ENCODE assay signal across 8 cellular contexts in genomic region chr3:133805384-133805701, GRCh38. TPM values are rescaled to one million over a fixed set of nuclear protein-coding genes. Genes with fewer than 3 reads are reported as not detected.
A peak's percentile ranks its signal among the peaks of the same experiment; 100 is the strongest.
DNase-seq lines count a peak whose midpoint lies in the region; ATAC-seq, FAIRE-seq and TF ChIP-seq lines count a peak whose summit lies in the region.

No MANE protein-coding gene starts in this region.

- H3K9ac ChIP-seq in NT2/D1 (ENCODE audit: insufficient read length, low read depth) (no peak overlapping the region), endothelial cell of umbilical vein (replicated peaks; ENCODE audit: extremely low read depth, insufficient read depth, low read length) (no peak overlapping the region)

- peaks cover 0 to 5% of the 10 kb centered on the region in 2 donors for H3K27me3 Mint-ChIP-seq in CD4-positive, alpha-beta memory T cell
- peaks cover 26% of the 10 kb centered on the region for H3K27me3 Mint-ChIP-seq in osteocyte (ENCODE audit: unreplicated experiment)

- intact Hi-C loops in CD4-positive, alpha-beta memory T cell (cut with micrococcal nuclease), result loop anchor here (1.0 to 10.0 kb wide), 9 partner anchors 14 to 1391 kb away; partner anchors contain the start of genes ANAPC13, CDV3, CEP63 and DNAJC13
- intact Hi-C loops in endothelial cell of umbilical vein (cut with micrococcal nuclease), result loop anchor here (2.0 to 10.0 kb wide), 5 partner anchors 233 to 1081 kb away; partner anchors contain the start of genes CDV3, NPHP3 and TMEM108

- TF ChIP-seq CTCF in endothelial cell of umbilical vein (IDR thresholded peaks at IDR 0.05; ENCODE audit: extremely low read depth in 1 of 2, insufficient read depth in 1 of 2, low read depth in 1 of 2, low read length in 2 of 2), result no peak
- no peak for TF ChIP-seq CTCF in osteocyte (IDR thresholded peaks at IDR 0.05)

- H3K36me3 Mint-ChIP-seq in CD4-positive, alpha-beta memory T cell, result peaks cover 17 to 35% of the 10 kb centered on the region in 2 donors
- peaks cover 12% of the 10 kb centered on the region for H3K36me3 Mint-ChIP-seq in osteocyte (ENCODE audit: unreplicated experiment)

- no peak for ATAC-seq in GM18873 (IDR thresholded peaks at IDR 0.05; ENCODE audit: low FRiP score, unreplicated experiment)
- ATAC-seq in HG03457 (IDR thresholded peaks at IDR 0.05; ENCODE audit: unreplicated experiment), result no peak

- dilution Hi-C loops in endothelial cell of umbilical vein (cut with MboI; ENCODE audit: extremely low pct_ligation_motif_present, low sequenced_read_pairs), result no loop called here

- POLR2A ChIA-PET in CD4-positive, alpha-beta memory T cell (lab: Charles Lee; ENCODE audit: partially characterized antibody), result no interaction called here
- POLR2A ChIA-PET in endothelial cell of umbilical vein (lab: Charles Lee), result no interaction called here

- no peaks in the 10 kb centered on the region for H3K9me3 Mint-ChIP-seq in CD4-positive, alpha-beta memory T cell
- H3K9me3 Mint-ChIP-seq in osteocyte (ENCODE audit: unreplicated experiment), result no peaks in the 10 kb centered on the region

- CTCF ChIA-PET in CD4-positive, alpha-beta memory T cell (lab: Charles Lee; ENCODE audit: partially characterized antibody), result no interaction called here
- CTCF ChIA-PET in endothelial cell of umbilical vein (lab: Charles Lee), result interaction anchor here (1.3 kb wide), 1 partner anchor 12 kb away, joined by 3 read pairs; no protein-coding TSS in a partner anchor

- peaks cover 8% of the 10 kb centered on the region for H3K36me3 ChIP-seq in CD4-positive, alpha-beta memory T cell (ENCODE audit: insufficient read depth, low read length)
- H3K36me3 ChIP-seq in NT2/D1 (ENCODE audit: insufficient read depth, insufficient read length, low read length) (peaks cover 34% of the 10 kb centered on the region), endothelial cell of umbilical vein (ENCODE audit: control insufficient read depth in 2 of 2, extremely low read depth in 1 of 2, insufficient read depth in 2 of 2, low read length in 2 of 2) (peaks cover 0 to 5% of the 10 kb centered on the region in 2 experiments)

- peak overlapping the region; percentile 74 for H3K4me2 ChIP-seq in endothelial cell of umbilical vein (ENCODE audit: insufficient read depth, low read length)

- H3K27ac Mint-ChIP-seq in CD4-positive, alpha-beta memory T cell, result peak overlapping the region; percentile 92 to 98 (median 95)
- peak overlapping the region; percentile 87 for H3K27ac Mint-ChIP-seq in osteocyte (ENCODE audit: unreplicated experiment)

- no peak for FAIRE-seq in endothelial cell of umbilical vein (lab: Jason Lieb, UNC)

- TF ChIP-seq POLR2A in endothelial cell of umbilical vein (IDR thresholded peaks at IDR 0.05; ENCODE audit: low read depth, low read length), result no peak

- DNase-seq in CD4-positive, alpha-beta memory T cell, result no peak
- no peak for DNase-seq in NT2/D1 (ENCODE audit: low read depth, low spot score)
- DNase-seq in endothelial cell of umbilical vein (ENCODE audit: low read depth, low spot score), result no peak
- no peak for DNase-seq in osteocyte (ENCODE audit: extremely low spot score, unreplicated experiment)
- no peak for DNase-seq in SIG-M5 treated with dmso at 0.1 percent for 504 hours (lab: John Stamatoyannopoulos, UW; ENCODE audit: unreplicated experiment)
- no peak for DNase-seq in NOMO-1 treated with DMSO at 0.1 percent for 48 hours (lab: John Stamatoyannopoulos, UW; ENCODE audit: unreplicated experiment)

- no peaks in the 10 kb centered on the region for H3K9me3 ChIP-seq in CD4-positive, alpha-beta memory T cell (ENCODE audit: control insufficient read depth in 1 of 2, low read length in 2 of 2)
- H3K9me3 ChIP-seq in NT2/D1 (ENCODE audit: insufficient read depth, low read length) (no peaks in the 10 kb centered on the region), endothelial cell of umbilical vein (replicated peaks; ENCODE audit: control insufficient read depth, insufficient read depth, low read length) (no peaks in the 10 kb centered on the region)

- peaks cover 24% of the 10 kb centered on the region for H3K4me1 ChIP-seq in CD4-positive, alpha-beta memory T cell (ENCODE audit: insufficient read depth, low read length)
- H3K4me1 ChIP-seq in NT2/D1 (ENCODE audit: insufficient read depth, insufficient read length) (no peaks in the 10 kb centered on the region), endothelial cell of umbilical vein (ENCODE audit: control insufficient read depth, extremely low read depth, insufficient read depth, low read length) (peaks cover 6% of the 10 kb centered on the region)

- H3K79me2 ChIP-seq in endothelial cell of umbilical vein (ENCODE audit: control insufficient read depth, insufficient read depth, low read length), result peaks cover 8% of the 10 kb centered on the region

- no peaks in the 10 kb centered on the region for H3K27me3 ChIP-seq in CD4-positive, alpha-beta memory T cell (ENCODE audit: insufficient read depth, low read length)
- H3K27me3 ChIP-seq in NT2/D1 (ENCODE audit: insufficient read depth, insufficient read length) (no peaks in the 10 kb centered on the region), endothelial cell of umbilical vein (ENCODE audit: control insufficient read depth in 2 of 2, insufficient read depth in 2 of 2, low read length in 2 of 2) (peaks cover 3 to 9% of the 10 kb centered on the region in 2 experiments)

- peak overlapping the region; percentile 57 to 85 for H3K4me3 ChIP-seq in CD4-positive, alpha-beta memory T cell (ENCODE audit: low read length in 2 of 2)
- H3K4me3 ChIP-seq in NT2/D1 (ENCODE audit: insufficient read length, low read depth) (peak overlapping the region; percentile 81), endothelial cell of umbilical vein (replicated peaks in 1 of 3; ENCODE audit: insufficient read depth in 1 of 3, low read depth in 1 of 3, low read length in 3 of 3) (peak overlapping the region in 2 of 3 experiments; percentile 82 to 95)

- no TSS peak for BruUV-seq in endothelial cell of umbilical vein (replicated peaks; lab: Mats Ljungman, UMichigan)

- H4K20me1 ChIP-seq in endothelial cell of umbilical vein (replicated peaks; ENCODE audit: control insufficient read depth, extremely low read depth, insufficient read depth, low read length), result no peaks in the 10 kb centered on the region

- H3K9me1 ChIP-seq in endothelial cell of umbilical vein (replicated peaks; ENCODE audit: control insufficient read depth, extremely low read depth, insufficient read depth, low read length), result no peaks in the 10 kb centered on the region

- peak overlapping the region; percentile 94 to 98 (median 98) for H3K4me3 Mint-ChIP-seq in CD4-positive, alpha-beta memory T cell
- H3K4me3 Mint-ChIP-seq in osteocyte (ENCODE audit: unreplicated experiment), result peak overlapping the region; percentile 94

- peak overlapping the region; percentile 65 for H3K27ac ChIP-seq in CD4-positive, alpha-beta memory T cell (ENCODE audit: low read depth, low read length)
- no peak overlapping the region for H3K27ac ChIP-seq in endothelial cell of umbilical vein (ENCODE audit: insufficient read depth, low read depth, low read length)

- peaks cover 20 to 44% (median 28%) of the 10 kb centered on the region in 4 donors for H3K4me1 Mint-ChIP-seq in CD4-positive, alpha-beta memory T cell
- peaks cover 23% of the 10 kb centered on the region for H3K4me1 Mint-ChIP-seq in osteocyte (ENCODE audit: unreplicated experiment)

- peak overlapping the region; percentile 63 for H2AFZ ChIP-seq in endothelial cell of umbilical vein (ENCODE audit: low read depth, low read length)

TF ChIP-seq in endothelial cell of umbilical vein, 7 proteins besides CTCF, POLR2A, EP300 and RAD21:
- TF ChIP-seq GATA2 (IDR thresholded peaks at IDR 0.05; ENCODE audit: insufficient read depth, insufficient read length, low read depth, low read length) (no peak), MAX (IDR thresholded peaks at IDR 0.05; ENCODE audit: insufficient read depth, insufficient read length) (no peak), JUN (IDR thresholded peaks at IDR 0.05; ENCODE audit: borderline replicate concordance, insufficient read depth, insufficient read length, low read depth) (no peak), FOS (IDR thresholded peaks at IDR 0.05; ENCODE audit: borderline replicate concordance, insufficient read depth, low read length) (no peak), MYC (IDR thresholded peaks at IDR 0.05; ENCODE audit: low read depth, low read length) (no peak), EZH2 (IDR thresholded peaks at IDR 0.05; ENCODE audit: borderline replicate concordance, low read depth, low read length, severe bottlenecking) (no peak), POLR2AphosphoS5 (IDR thresholded peaks at IDR 0.05; ENCODE audit: insufficient read depth, low read depth, low read length) (no peak)
TF ChIP-seq in endothelial cell of umbilical vein: peak in this region for 0.

RNA-seq across cellular contexts. Expression of gene SRPRB, which starts 0.3 kb away (rescaled TPM):
- 10 to 100 TPM; 45.6 to 49.8 TPM for total RNA-seq in CD4-positive, alpha-beta memory T cell
- 10 to 100 TPM; 55.1 to 57.4 TPM for polyA plus RNA-seq in CD4-positive, alpha-beta memory T cell
- 59.5 and 69.2 TPM in 2 replicates for total RNA-seq in endothelial cell of umbilical vein
- 22.7 and 33.0 TPM in 2 replicates for polyA plus RNA-seq in endothelial cell of umbilical vein
- polyA plus RNA-seq in endothelial cell of umbilical vein (2011; cell fraction: cytosol; rRNA removed), result 41.3 and 53.1 TPM in 2 replicates
- polyA plus RNA-seq in endothelial cell of umbilical vein (2011; cell fraction: nucleus; rRNA removed), result 28.2 and 29.3 TPM in 2 replicates
- polyA plus RNA-seq in endothelial cell of umbilical vein (2012), result 49.8 and 60.1 TPM in 2 replicates
- 53.4 and 98.0 TPM in 2 replicates for polyA minus RNA-seq in endothelial cell of umbilical vein
- 77.5 TPM for polyA minus RNA-seq in endothelial cell of umbilical vein (2011; cell fraction: cytosol; rRNA and poly(A)+ RNA removed)
- 18.5 and 25.1 TPM in 2 replicates for polyA minus RNA-seq in endothelial cell of umbilical vein (2011; cell fraction: nucleus; rRNA and poly(A)+ RNA removed)
- 84.7 and 91.7 TPM in 2 replicates for total RNA-seq in osteocyte

RNA-seq across cellular contexts. Expression of gene TF, which starts 59.1 kb away (rescaled TPM):
- under 1 TPM; 0.25 to 0.38 TPM for total RNA-seq in CD4-positive, alpha-beta memory T cell
- polyA plus RNA-seq in CD4-positive, alpha-beta memory T cell, result not detected
- 0.21 and 0.69 TPM in 2 replicates for total RNA-seq in endothelial cell of umbilical vein
- 0.32 and 0.45 TPM in 2 replicates for polyA plus RNA-seq in endothelial cell of umbilical vein
- polyA plus RNA-seq in endothelial cell of umbilical vein (2011; cell fraction: cytosol; rRNA removed), result 0.17 and 0.20 TPM in 2 replicates
- polyA plus RNA-seq in endothelial cell of umbilical vein (2011; cell fraction: nucleus; rRNA removed), result 3.3 and 5.1 TPM in 2 replicates
- 0.82 and 1.7 TPM in 2 replicates for polyA plus RNA-seq in endothelial cell of umbilical vein (2012)
- polyA minus RNA-seq in endothelial cell of umbilical vein, result 1.5 and 2.1 TPM in 2 replicates
- polyA minus RNA-seq in endothelial cell of umbilical vein (2011; cell fraction: cytosol; rRNA and poly(A)+ RNA removed), result not detected
- polyA minus RNA-seq in endothelial cell of umbilical vein (2011; cell fraction: nucleus; rRNA and poly(A)+ RNA removed), result 1.1 and 1.3 TPM in 2 replicates
- 1.9 and 2.0 TPM in 2 replicates for total RNA-seq in osteocyte
